In genomic region chr1:51300270-51300669, GRCh38 we compare ENCODE assay signal across 16 cellular contexts. TPM values are rescaled to one million over a fixed set of nuclear protein-coding genes. Genes with fewer than 3 reads are reported as not detected.
DNase-seq lines count a peak whose midpoint lies in the region; TF ChIP-seq lines count a peak whose summit lies in the region.
"Had no signal": no experiment of that assay in that cellular context is flagged by ENCODE, and none has a peak within 500 bp of the region (broad histone marks: within the 10 kb centered on the region; RNA-seq: fewer than 3 reads in every experiment).

No MANE protein-coding gene starts in this region.

- H3K4me3 ChIP-seq in WERI-Rb-1 (ENCODE audit: low read depth, low read length) = no peak overlapping the region
- H3K4me3 ChIP-seq: GM23248 had no signal

- DNase-seq in H4 (ENCODE audit: low spot score) (peak; percentile 2), WERI-Rb-1 (peak; percentile 62), erythroblast (lab: John Stamatoyannopoulos, UW) (peak; percentile 48 to 70), RWPE1 (ENCODE audit: low spot score) (no peak), NCI-H1092 (lab: John Stamatoyannopoulos, UW) (no peak), DMS79 (lab: John Stamatoyannopoulos, UW) (no peak)
- DNase-seq in central memory CD4-positive, alpha-beta T cell = no peak
- DNase-seq: ACHN; BE2C; C1 segment of cervical spinal cord; CD4-positive, CD25-positive, alpha-beta regulatory T cell; DMS153; DMS79 treated with DMSO at 0.1 percent for 48 hours; GF-D8; GM23248; KG1 had no signal

- peaks cover 10% of the 10 kb centered on the region for H3K9me3 ChIP-seq in WERI-Rb-1 (ENCODE audit: severe bottlenecking)
- H3K9me3 ChIP-seq: BE2C had no signal

- H3K27ac ChIP-seq in WERI-Rb-1 (peak overlapping the region; percentile 64), RWPE1 (no peak overlapping the region)
- H3K27ac ChIP-seq: GM23248 had no signal

- no peak for TF ChIP-seq POLR2A in erythroblast (IDR thresholded peaks at IDR 0.05; ENCODE audit: low read length)

- no peaks in the 10 kb centered on the region for H3K27me3 ChIP-seq in WERI-Rb-1 (ENCODE audit: insufficient read depth, low read depth, severe bottlenecking)
- H3K27me3 ChIP-seq: BE2C had no signal

- CTCF ChIA-PET in RWPE1 (lab: Yijun Ruan, JAX) = interaction anchor here (0.6 kb wide), 1 partner anchor 958 kb away, joined by 3 read pairs; no protein-coding TSS in a partner anchor

- peaks cover 13% of the 10 kb centered on the region for H3K36me3 ChIP-seq in WERI-Rb-1
- H3K36me3 ChIP-seq: BE2C had no signal

- POLR2A ChIA-PET in RWPE1 (lab: Yijun Ruan, JAX; ENCODE audit: low non-redundant PET) = no interaction called here

- no peak for TF ChIP-seq CTCF in WERI-Rb-1 (IDR thresholded peaks at IDR 0.05; ENCODE audit: low read depth, low read length)
- no peak for TF ChIP-seq CTCF in RWPE1 (conservative IDR thresholded peaks at IDR 0.05; ENCODE audit: low read depth)

RNA-seq across cellular contexts. Expression of gene TTC39A, which starts 30.1 kb away (rescaled TPM):
- 0.83 and 3.5 TPM in 2 replicates for total RNA-seq in H4 (2014; rRNA removed; shearing (Covaris generic))
- total RNA-seq: CD4-positive, CD25-positive, alpha-beta regulatory T cell; GM23248 had no signal

Comparison
In these comparisons a context has a peak if more than half of its experiments do, and no peak if none do; other contexts are left out.
1. DNase-seq: peak in H4 (single experiment), WERI-Rb-1 (single experiment) and erythroblast (2 of 2); none in central memory CD4-positive, alpha-beta T cell (single experiment), RWPE1 (single experiment), NCI-H1092 (single experiment) and DMS79 (single experiment).